2 cellular contexts compared by ENCODE assay signal in the genomic region with DNA sequence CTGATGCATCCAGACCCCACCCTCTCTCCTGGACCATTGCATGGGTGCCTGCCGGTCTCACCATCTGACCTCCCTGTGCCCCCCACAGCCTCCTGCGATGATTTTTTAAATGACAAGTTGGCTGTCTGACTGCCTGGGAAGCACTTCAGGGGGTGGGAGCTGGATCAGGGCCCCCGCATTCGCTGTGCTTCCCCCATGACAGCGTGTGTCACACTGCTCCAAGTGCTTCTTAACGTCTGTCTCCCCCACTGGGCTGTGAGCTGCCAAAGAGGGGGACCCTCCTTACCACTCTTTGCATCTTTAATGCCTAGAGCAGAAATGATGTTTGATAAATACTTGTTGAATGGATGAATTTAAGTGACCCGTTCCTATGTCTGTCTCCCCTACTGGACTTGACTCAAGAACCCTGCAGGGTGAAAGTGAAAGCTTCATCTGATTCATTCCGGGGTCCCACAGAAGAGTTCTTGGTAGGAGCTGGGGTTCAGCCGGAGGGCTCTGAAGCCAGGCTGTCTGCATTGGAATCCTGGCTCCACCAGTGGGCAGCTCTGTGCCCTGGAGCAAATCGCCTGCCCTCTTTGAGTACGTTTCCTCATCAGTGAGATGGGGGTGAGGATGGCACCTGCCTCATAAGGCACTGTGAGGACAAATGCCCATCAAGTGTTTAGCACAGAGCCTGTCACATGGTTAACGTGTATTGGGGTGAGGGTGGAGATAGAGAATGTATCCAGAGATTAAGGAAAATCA.
TF ChIP-seq lines count a peak whose summit lies in the region.

No MANE protein-coding gene starts in this region.

TF ChIP-seq in HepG2, 621 proteins besides CTCF, POLR2A, EP300 and RAD21:
- TF ChIP-seq, protein P1, sequence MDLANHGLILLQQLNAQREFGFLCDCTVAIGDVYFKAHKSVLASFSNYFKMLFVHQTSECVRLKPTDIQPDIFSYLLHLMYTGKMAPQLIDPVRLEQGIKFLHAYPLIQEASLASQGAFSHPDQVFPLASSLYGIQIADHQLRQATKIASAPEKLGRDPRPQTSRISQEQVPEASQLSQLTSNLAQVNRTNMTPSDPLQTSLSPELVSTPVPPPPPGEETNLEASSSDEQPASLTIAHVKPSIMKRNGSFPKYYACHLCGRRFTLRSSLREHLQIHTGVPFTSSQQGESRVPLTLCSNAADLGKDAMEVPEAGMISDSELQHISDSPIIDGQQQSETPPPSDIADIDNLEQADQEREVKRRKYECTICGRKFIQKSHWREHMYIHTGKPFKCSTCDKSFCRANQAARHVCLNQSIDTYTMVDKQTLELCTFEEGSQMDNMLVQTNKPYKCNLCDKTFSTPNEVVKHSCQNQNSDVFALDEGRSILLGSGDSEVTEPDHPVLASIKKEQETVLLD (CRISPR knock-in tag; IDR thresholded peaks at IDR 0.05; ENCODE audit: low read depth) = no peak
- TF ChIP-seq FOXO1 (CRISPR knock-in tag; IDR thresholded peaks at IDR 0.05) (no peak), ZNF776 (CRISPR knock-in tag; IDR thresholded peaks at IDR 0.05) (no peak), CHD4 (IDR thresholded peaks at IDR 0.05; ENCODE audit: borderline replicate concordance, low read length) (no peak), POGZ (CRISPR knock-in tag; IDR thresholded peaks at IDR 0.05) (no peak)
TF ChIP-seq in HepG2: peak in this region for 0.

TF ChIP-seq in GM12891, 5 proteins besides CTCF, POLR2A, EP300 and RAD21 (continued from another document):
- TF ChIP-seq SPI1 (IDR thresholded peaks at IDR 0.05; ENCODE audit: low read depth, low read length) = no peak
- TF ChIP-seq POU2F2 (IDR thresholded peaks at IDR 0.05; ENCODE audit: low read depth, low read length) = no peak
TF ChIP-seq in GM12891: peak in this region for 0.
